Comparison of ENCODE assay signal across 1 cellular context in genomic region chr9:5958273-5958672, GRCh38.
TF ChIP-seq lines count a peak whose summit lies in the region.

No MANE protein-coding gene starts in this region.

TF ChIP-seq in GM12878, 131 proteins besides CTCF, POLR2A, EP300 and RAD21 (continued from another document and continues in another):
- no peak for TF ChIP-seq SKIL (IDR thresholded peaks at IDR 0.05; ENCODE audit: low read depth, poor library complexity, severe bottlenecking)
- no peak for TF ChIP-seq ATF3 (IDR thresholded peaks at IDR 0.05; ENCODE audit: borderline replicate concordance, extremely low read depth, low read depth, low read length)
- TF ChIP-seq E2F8 (IDR thresholded peaks at IDR 0.05; ENCODE audit: low read depth, partially characterized antibody): no peak
- peak; percentile 66 for TF ChIP-seq NFIC (IDR thresholded peaks at IDR 0.05; ENCODE audit: low read depth, low read length)
- TF ChIP-seq IKZF1 (conservative IDR thresholded peaks at IDR 0.05): peak; percentile 93
- TF ChIP-seq ATF2 (IDR thresholded peaks at IDR 0.05; ENCODE audit: low read length): no peak; the same call in 1 of the 2 replicates
- no peak for TF ChIP-seq BMI1 (IDR thresholded peaks at IDR 0.05; ENCODE audit: borderline replicate concordance)
- TF ChIP-seq SPI1 (IDR thresholded peaks at IDR 0.05; ENCODE audit: borderline replicate concordance, insufficient read depth, low read depth, low read length): peak; percentile 90
- no peak for TF ChIP-seq SMAD1 (IDR thresholded peaks at IDR 0.05; ENCODE audit: low read depth, partially characterized antibody)
- TF ChIP-seq BACH1 (IDR thresholded peaks at IDR 0.05; ENCODE audit: borderline replicate concordance): no peak
- TF ChIP-seq HDAC6 (IDR thresholded peaks at IDR 0.05; ENCODE audit: unreplicated experiment): no peak
- TF ChIP-seq RFX5 (IDR thresholded peaks at IDR 0.05; ENCODE audit: low read depth, low read length): no peak
- TF ChIP-seq SUZ12 (IDR thresholded peaks at IDR 0.05; ENCODE audit: unreplicated experiment): no peak
- peak; percentile 67 for TF ChIP-seq RUNX3 (IDR thresholded peaks at IDR 0.05; ENCODE audit: low read length)
- TF ChIP-seq ZBED1 (IDR thresholded peaks at IDR 0.05; ENCODE audit: borderline replicate concordance): no peak
- TF ChIP-seq IKZF2 (IDR thresholded peaks at IDR 0.05): peak; percentile 97 to 98
- no peak for TF ChIP-seq HSF1 (IDR thresholded peaks at IDR 0.05; ENCODE audit: low read depth, low read length)
- TF ChIP-seq ZBTB11 (CRISPR knock-in tag; IDR thresholded peaks at IDR 0.05): no peak
- TF ChIP-seq JUNB (IDR thresholded peaks at IDR 0.05): peak; percentile 41; the same call in 1 of the 2 replicates
- 0 out of 2 replicates have a peak, but pooled peaks have one; percentile 13 for TF ChIP-seq ZBTB33 (IDR thresholded peaks at IDR 0.05)
- no peak for TF ChIP-seq MXI1 (IDR thresholded peaks at IDR 0.05; ENCODE audit: low read depth, low read length)
- no peak for TF ChIP-seq PAX8 (IDR thresholded peaks at IDR 0.05)
- TF ChIP-seq POU2F2 (IDR thresholded peaks at IDR 0.05; ENCODE audit: borderline replicate concordance, low read depth, low read length): no peak
- no peak for TF ChIP-seq TCF3 (IDR thresholded peaks at IDR 0.05; ENCODE audit: borderline replicate concordance, insufficient read depth, low read depth, low read length)
- TF ChIP-seq RELB (IDR thresholded peaks at IDR 0.05; ENCODE audit: low read depth): peak; percentile 85
- TF ChIP-seq ZNF217 (IDR thresholded peaks at IDR 0.05): no peak
- TF ChIP-seq EED (IDR thresholded peaks at IDR 0.05; ENCODE audit: low read depth): peak; percentile 96
- 0 out of 2 replicates have a peak, but pooled peaks have one; percentile 43 for TF ChIP-seq IRF4 (IDR thresholded peaks at IDR 0.05; ENCODE audit: low read depth, low read length)
- no peak for TF ChIP-seq CEBPZ (IDR thresholded peaks at IDR 0.05; ENCODE audit: low read depth, low read length)
- no peak for TF ChIP-seq IRF5 (IDR thresholded peaks at IDR 0.05; ENCODE audit: borderline replicate concordance)
- TF ChIP-seq TBL1XR1 (IDR thresholded peaks at IDR 0.05; ENCODE audit: low read depth, low read length): no peak
- TF ChIP-seq NBN (IDR thresholded peaks at IDR 0.05): 0 out of 2 replicates have a peak, but pooled peaks have one; percentile 43
